ENCODE assay signal across 8 cellular contexts in the genomic region with DNA sequence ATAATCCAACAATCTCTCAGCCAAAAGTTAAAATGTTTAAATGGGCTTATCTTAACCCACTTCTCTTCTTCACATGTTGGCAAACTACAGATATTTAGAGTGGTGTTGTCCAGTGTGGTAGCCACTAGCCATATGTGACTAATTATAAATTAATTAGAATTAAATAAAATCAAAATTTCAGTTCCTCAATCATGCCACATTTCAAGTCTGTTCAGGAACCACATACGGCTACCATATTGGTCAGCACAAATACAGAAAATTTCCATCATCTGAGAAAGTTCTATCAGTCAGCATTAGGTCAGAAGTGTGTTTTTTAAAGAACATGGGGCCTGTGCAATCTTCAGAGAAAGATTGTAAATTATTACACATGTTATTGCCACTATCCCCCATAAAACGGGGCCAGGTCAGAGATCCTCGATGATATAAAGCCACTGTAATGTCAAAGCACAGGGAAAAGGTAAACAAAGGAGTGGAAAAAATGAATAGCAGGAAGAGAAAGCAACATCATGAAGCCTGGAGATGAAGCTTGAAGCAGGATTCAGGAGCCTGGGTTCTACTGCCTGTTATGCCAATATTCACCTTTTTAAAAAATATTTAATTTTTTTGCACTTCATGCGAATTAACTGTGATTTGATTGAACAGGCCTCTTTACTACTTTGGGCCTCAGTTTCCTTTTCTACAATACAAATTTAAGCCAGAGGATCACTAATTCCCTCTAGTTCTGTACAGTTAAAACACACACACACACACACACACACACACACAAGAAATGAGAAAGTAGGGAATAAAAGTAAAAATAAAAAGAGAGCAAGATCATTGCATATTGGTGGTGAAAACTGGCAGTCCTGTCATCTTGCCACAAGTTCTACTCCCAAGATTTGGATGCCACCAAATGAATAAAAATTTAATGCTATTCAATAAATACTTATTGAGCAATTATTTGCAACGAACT. TPM values are rescaled to one million over a fixed set of nuclear protein-coding genes. Genes with fewer than 3 reads are reported as not detected.
DNase-seq lines count a peak whose midpoint lies in the region; ATAC-seq and TF ChIP-seq lines count a peak whose summit lies in the region.

No MANE protein-coding gene starts in this region.

- H4K20me1 ChIP-seq in hepatocyte (ENCODE audit: insufficient read depth, poor library complexity, severe bottlenecking): peaks cover 7% of the 10 kb centered on the region

- H3K4me1 Mint-ChIP-seq in activated T-cell treated with anti-CD3 and anti-CD28 coated beads, Interleukin-2, amount 50 U/mL, for 24 hours (ENCODE audit: low read depth): peaks cover 58% of the 10 kb centered on the region

- H3K9me3 ChIP-seq in WERI-Rb-1 (ENCODE audit: severe bottlenecking) (no peaks in the 10 kb centered on the region), hepatocyte (ENCODE audit: low read depth) (no peaks in the 10 kb centered on the region), subcutaneous abdominal adipose tissue (ENCODE audit: control insufficient read depth in 5 of 5, low read length in 5 of 5) (no peaks in the 10 kb centered on the region)

- TF ChIP-seq CTCF in WERI-Rb-1 (IDR thresholded peaks at IDR 0.05; ENCODE audit: low read depth, low read length) (no peak), hepatocyte (IDR thresholded peaks at IDR 0.05; ENCODE audit: poor library complexity) (no peak)

- peaks cover 68% of the 10 kb centered on the region for H3K79me2 ChIP-seq in hepatocyte

- H3K4me3 Mint-ChIP-seq in activated T-cell treated with anti-CD3 and anti-CD28 coated beads, Interleukin-2, amount 50 U/mL, for 24 hours: peak overlapping the region; percentile 96

- peak overlapping the region in 4 of 5 donors; percentile 13 to 95 (median 48) for H3K9ac ChIP-seq in subcutaneous abdominal adipose tissue (ENCODE audit: low read length in 5 of 5)

- peaks cover 10% of the 10 kb centered on the region for H3K4me1 ChIP-seq in hepatocyte (ENCODE audit: insufficient read depth)
- H3K4me1 ChIP-seq in subcutaneous abdominal adipose tissue (ENCODE audit: control insufficient read depth in 5 of 5, insufficient read depth in 5 of 5, low read length in 5 of 5): peaks cover 0 to 36% (median 25%) of the 10 kb centered on the region in 5 donors

- no peak overlapping the region for H2AFZ ChIP-seq in hepatocyte

- peak overlapping the region; percentile 81 for H3K4me2 ChIP-seq in hepatocyte

- no peaks in the 10 kb centered on the region for H3K27me3 Mint-ChIP-seq in activated T-cell treated with anti-CD3 and anti-CD28 coated beads, Interleukin-2, amount 50 U/mL, for 24 hours

- H3K4me3 ChIP-seq in WERI-Rb-1 (ENCODE audit: low read depth, low read length) (peak overlapping the region; percentile 62), hepatocyte (peak overlapping the region; percentile 63), subcutaneous abdominal adipose tissue (ENCODE audit: low read depth in 1 of 5, low read length in 5 of 5) (peak overlapping the region in 3 of 5 donors; percentile 26 to 98 (median 30))

- no peaks in the 10 kb centered on the region for H3K9me2 ChIP-seq in hepatocyte (replicated peaks; ENCODE audit: insufficient read depth)

- H3K36me3 ChIP-seq in WERI-Rb-1 (peaks cover 5% of the 10 kb centered on the region), hepatocyte (replicated peaks; ENCODE audit: insufficient read depth, low read depth) (no peaks in the 10 kb centered on the region), subcutaneous abdominal adipose tissue (ENCODE audit: control insufficient read depth in 5 of 5, insufficient read depth in 5 of 5, low read length in 5 of 5) (no peaks in the 10 kb centered on the region)

- DNase-seq in activated T-cell treated with anti-CD3 and anti-CD28 coated beads, Interleukin-2, amount 50 U/mL, for 24 hours: no peak
- DNase-seq in activated T-cell treated with anti-CD3 and anti-CD28 coated beads, Interleukin-2, amount 50 U/mL, for 48 hours: no peak
- DNase-seq in WERI-Rb-1: no peak
- DNase-seq in hepatocyte (ENCODE audit: low spot score): peak; percentile 72
- no peak for DNase-seq in GOT3 (lab: John Stamatoyannopoulos, UW)

- H3K9me3 Mint-ChIP-seq in activated T-cell treated with anti-CD3 and anti-CD28 coated beads, Interleukin-2, amount 50 U/mL, for 24 hours: no peaks in the 10 kb centered on the region

- ATAC-seq in HG03571 (IDR thresholded peaks at IDR 0.05; ENCODE audit: unreplicated experiment) (no peak), HG03469 (IDR thresholded peaks at IDR 0.05; ENCODE audit: unreplicated experiment) (no peak)

- H3K27ac Mint-ChIP-seq in activated T-cell treated with anti-CD3 and anti-CD28 coated beads, Interleukin-2, amount 50 U/mL, for 24 hours: peak overlapping the region; percentile 65

- H3K27me3 ChIP-seq in WERI-Rb-1 (ENCODE audit: insufficient read depth, low read depth, severe bottlenecking) (no peaks in the 10 kb centered on the region), hepatocyte (no peaks in the 10 kb centered on the region), subcutaneous abdominal adipose tissue (ENCODE audit: control insufficient read depth in 5 of 5, insufficient read depth in 4 of 5, low read length in 5 of 5) (no peaks in the 10 kb centered on the region)

- 34% methylated on average over 5 of the region's 5 CpGs for WGBS in hepatocyte (ENCODE audit: low lambda C conversion rate, missing lambda C conversion rate)

- H3K36me3 Mint-ChIP-seq in activated T-cell treated with anti-CD3 and anti-CD28 coated beads, Interleukin-2, amount 50 U/mL, for 24 hours (ENCODE audit: low read depth): peaks cover 52% of the 10 kb centered on the region

- H3K27ac ChIP-seq in WERI-Rb-1 (no peak overlapping the region; the same call in 1 of the 2 replicates), hepatocyte (peak overlapping the region; percentile 86), subcutaneous abdominal adipose tissue (ENCODE audit: low read depth, low read length) (peak overlapping the region; percentile 33)

RNA-seq across cellular contexts. Expression of a gene that starts 2.3 kb away (rescaled TPM):
- total RNA-seq in hepatocyte: 20.3 and 21.8 TPM in 2 replicates
- 10.2 and 12.8 TPM in 2 replicates for polyA plus RNA-seq in hepatocyte

RNA-seq across cellular contexts. Expression of a gene that starts 50.6 kb away (rescaled TPM):
- total RNA-seq in hepatocyte: 19.6 and 27.6 TPM in 2 replicates
- polyA plus RNA-seq in hepatocyte: 19.4 and 22.9 TPM in 2 replicates
